Comparison of ENCODE assay signal across 8 cellular contexts in the genomic region with DNA sequence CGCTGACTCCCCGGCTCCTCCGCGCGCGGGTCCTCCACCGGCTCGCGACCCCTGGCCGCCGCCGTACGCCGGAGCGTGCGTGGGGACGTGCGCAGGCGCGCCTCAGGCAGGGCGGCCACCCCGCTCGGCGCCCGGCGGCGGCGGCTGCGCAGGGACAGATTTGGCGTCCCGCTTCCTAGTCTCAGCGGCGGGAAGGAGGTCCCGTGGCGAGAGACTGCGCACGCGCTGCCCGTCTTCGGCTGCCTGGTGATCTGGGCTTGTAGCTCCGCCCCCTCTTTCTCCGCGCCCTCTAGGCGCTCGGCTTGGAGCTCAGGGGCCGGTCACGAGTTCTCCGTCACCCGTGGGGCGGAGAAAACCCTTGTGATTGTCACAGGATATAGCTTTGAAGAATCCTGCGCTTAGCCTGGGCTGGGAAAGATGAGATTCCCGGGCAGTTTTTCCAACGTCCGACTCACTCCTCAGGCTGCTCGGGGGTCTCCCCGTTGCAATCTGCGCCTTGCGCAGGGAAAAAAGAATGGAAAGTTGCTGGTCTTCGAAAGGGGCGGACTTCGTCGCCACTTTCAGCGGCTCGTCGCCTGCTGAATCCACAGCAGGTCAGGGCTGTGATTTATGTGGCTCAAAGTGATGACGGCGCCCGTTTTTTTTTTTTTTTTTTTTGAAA. TPM values are rescaled to one million over a fixed set of nuclear protein-coding genes. Genes with fewer than 3 reads are reported as not detected.
DNase-seq lines count a peak whose midpoint lies in the region; ATAC-seq lines count a peak whose summit lies in the region.

A gene with protein sequence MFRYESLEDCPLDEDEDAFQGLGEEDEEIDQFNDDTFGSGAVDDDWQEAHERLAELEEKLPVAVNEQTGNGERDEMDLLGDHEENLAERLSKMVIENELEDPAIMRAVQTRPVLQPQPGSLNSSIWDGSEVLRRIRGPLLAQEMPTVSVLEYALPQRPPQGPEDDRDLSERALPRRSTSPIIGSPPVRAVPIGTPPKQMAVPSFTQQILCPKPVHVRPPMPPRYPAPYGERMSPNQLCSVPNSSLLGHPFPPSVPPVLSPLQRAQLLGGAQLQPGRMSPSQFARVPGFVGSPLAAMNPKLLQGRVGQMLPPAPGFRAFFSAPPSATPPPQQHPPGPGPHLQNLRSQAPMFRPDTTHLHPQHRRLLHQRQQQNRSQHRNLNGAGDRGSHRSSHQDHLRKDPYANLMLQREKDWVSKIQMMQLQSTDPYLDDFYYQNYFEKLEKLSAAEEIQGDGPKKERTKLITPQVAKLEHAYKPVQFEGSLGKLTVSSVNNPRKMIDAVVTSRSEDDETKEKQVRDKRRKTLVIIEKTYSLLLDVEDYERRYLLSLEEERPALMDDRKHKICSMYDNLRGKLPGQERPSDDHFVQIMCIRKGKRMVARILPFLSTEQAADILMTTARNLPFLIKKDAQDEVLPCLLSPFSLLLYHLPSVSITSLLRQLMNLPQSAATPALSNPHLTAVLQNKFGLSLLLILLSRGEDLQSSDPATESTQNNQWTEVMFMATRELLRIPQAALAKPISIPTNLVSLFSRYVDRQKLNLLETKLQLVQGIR (minus strand): TSS at position 88 of the 661 bp plus-strand sequence. CDS start 142 bp downstream, outside the sequence.

- H2BK5ac ChIP-seq in mesenchymal stem cell (ENCODE audit: low read depth, low read length, poor library complexity, severe bottlenecking), result peak within 1 kb of the TSS; percentile 96

- peak within 1 kb of the TSS; percentile 91 for H3K9ac ChIP-seq in NT2/D1 (ENCODE audit: insufficient read length, low read depth)
- H3K9ac ChIP-seq in endocrine pancreas (ENCODE audit: control insufficient read depth, insufficient read depth, low read length), result peak within 1 kb of the TSS; percentile 85
- peak within 1 kb of the TSS; percentile 99 for H3K9ac ChIP-seq in mesenchymal stem cell (ENCODE audit: low read length)

- H3K4me3 ChIP-seq in NT2/D1 (ENCODE audit: insufficient read length, low read depth), result peak within 1 kb of the TSS; percentile 84
- H3K4me3 ChIP-seq in endocrine pancreas (ENCODE audit: control insufficient read depth, insufficient read depth, low read length), result peak within 1 kb of the TSS; percentile 72
- H3K4me3 ChIP-seq in mesenchymal stem cell (ENCODE audit: insufficient read depth in 1 of 2, low read depth in 1 of 2, low read length in 2 of 2), result peak within 1 kb of the TSS; percentile 75 to 97

- H3K27me3 Mint-ChIP-seq in activated CD8-positive, alpha-beta memory T cell treated with anti-CD3 and anti-CD28 coated beads, Interleukin-2, amount 10 ng/mL, durations not matched to agents 7 days and 5 days, result no peaks in the 10 kb centered on the region

- peak within 1 kb of the TSS in 1 of 2 experiments; percentile 89 for H3K23ac ChIP-seq in mesenchymal stem cell (ENCODE audit: low read length in 2 of 2)

- ATAC-seq in GM21381 (IDR thresholded peaks at IDR 0.05; ENCODE audit: unreplicated experiment), result peak; percentile 95
- ATAC-seq in activated CD8-positive, alpha-beta memory T cell treated with anti-CD3 and anti-CD28 coated beads, Interleukin-2, amount 10 ng/mL, durations not matched to agents 7 days and 5 days, result peak; percentile 93

- H4K8ac ChIP-seq in mesenchymal stem cell (ENCODE audit: low read length), result peak within 1 kb of the TSS; percentile 66

- H3K27ac ChIP-seq in mesenchymal stem cell (ENCODE audit: low read length, poor library complexity, severe bottlenecking), result peak within 1 kb of the TSS; percentile 100

- H3K4me1 Mint-ChIP-seq in activated CD8-positive, alpha-beta memory T cell treated with anti-CD3 and anti-CD28 coated beads, Interleukin-2, amount 10 ng/mL, durations not matched to agents 7 days and 5 days, result peaks cover 36% of the 10 kb centered on the region

- H3K27me3 ChIP-seq in NT2/D1 (ENCODE audit: insufficient read depth, insufficient read length) (no peaks in the 10 kb centered on the region), endocrine pancreas (ENCODE audit: control insufficient read depth, insufficient read depth, low read length) (no peaks in the 10 kb centered on the region), mesenchymal stem cell (ENCODE audit: control insufficient read depth in 1 of 2, insufficient read depth in 1 of 2, low read length in 2 of 2) (no peaks in the 10 kb centered on the region)

- peaks cover 31% of the 10 kb centered on the region for H3K36me3 ChIP-seq in NT2/D1 (ENCODE audit: insufficient read depth, insufficient read length, low read length)
- H3K36me3 ChIP-seq in endocrine pancreas (ENCODE audit: control insufficient read depth, insufficient read depth, low read length), result peaks cover 2% of the 10 kb centered on the region
- H3K36me3 ChIP-seq in mesenchymal stem cell (ENCODE audit: control insufficient read depth in 1 of 2, insufficient read depth in 2 of 2, low read depth in 1 of 2, low read length in 2 of 2), result peaks cover 9 to 27% of the 10 kb centered on the region in 2 experiments

- H2AFZ ChIP-seq in mesenchymal stem cell (ENCODE audit: low read depth, low read length), result peak within 1 kb of the TSS; percentile 59

- H2BK15ac ChIP-seq in mesenchymal stem cell (ENCODE audit: low read depth, poor library complexity, severe bottlenecking), result peak within 1 kb of the TSS; percentile 89

- CTCF ChIA-PET in activated CD8-positive, alpha-beta memory T cell treated with anti-CD3 and anti-CD28 coated beads, Interleukin-2, amount 10 ng/mL, durations not matched to agents 7 days and 5 days (lab: Charles Lee), result interaction anchor here (0.7 to 2.1 kb wide), 10 partner anchors 53 to 451 kb away, joined by 3 to 10 read pairs (median 5); a partner anchor contains a TSS

- H4K91ac ChIP-seq in mesenchymal stem cell (ENCODE audit: low read length), result peak within 1 kb of the TSS; percentile 97

- H3K4ac ChIP-seq in mesenchymal stem cell (ENCODE audit: low read depth in 1 of 2, low read length in 2 of 2), result peak within 1 kb of the TSS; percentile 93 to 96

- peak within 1 kb of the TSS; percentile 79 to 96 for H3K18ac ChIP-seq in mesenchymal stem cell (ENCODE audit: low read depth in 1 of 2, low read length in 2 of 2)

- H3K4me2 ChIP-seq in mesenchymal stem cell (ENCODE audit: low read length, poor library complexity, severe bottlenecking), result peak within 1 kb of the TSS; percentile 91

- peak within 1 kb of the TSS; percentile 91 for H2BK120ac ChIP-seq in mesenchymal stem cell (ENCODE audit: low read depth, low read length)

- peak within 1 kb of the TSS; percentile 95 for H3K4me3 Mint-ChIP-seq in activated CD8-positive, alpha-beta memory T cell treated with anti-CD3 and anti-CD28 coated beads, Interleukin-2, amount 10 ng/mL, durations not matched to agents 7 days and 5 days

- H3K27ac Mint-ChIP-seq in activated CD8-positive, alpha-beta memory T cell treated with anti-CD3 and anti-CD28 coated beads, Interleukin-2, amount 10 ng/mL, durations not matched to agents 7 days and 5 days, result peak within 1 kb of the TSS; percentile 98

- H2AK5ac ChIP-seq in mesenchymal stem cell (ENCODE audit: low read length, severe bottlenecking), result peak within 1 kb of the TSS; percentile 80

- DNase-seq in COR-L47 (lab: John Stamatoyannopoulos, UW), result peak; percentile 97
- peak; percentile 41 to 98 (median 96) for DNase-seq in HUDEP-2 (lab: John Stamatoyannopoulos, UW; ENCODE audit: unreplicated experiment in 76 of 76)
- peak; percentile 95 for DNase-seq in NT2/D1 (ENCODE audit: low read depth, low spot score)
- DNase-seq in activated CD8-positive, alpha-beta memory T cell treated with anti-CD3 and anti-CD28 coated beads, Interleukin-2, amount 10 ng/mL, durations not matched to agents 7 days and 5 days, result peak; percentile 99
- peak; percentile 99 for DNase-seq in mesenchymal stem cell
- DNase-seq in stimulated activated CD8-positive, alpha-beta memory T cell treated with anti-CD3 and anti-CD28 coated beads, Interleukin-12 subunit alpha, Interleukin-12 subunit beta, amount 100 ng/mL, for 4 hours (ENCODE audit: low read depth), result peak; percentile 98

- no peaks in the 10 kb centered on the region for H3K9me3 ChIP-seq in NT2/D1 (ENCODE audit: insufficient read depth, low read length)
- no peaks in the 10 kb centered on the region for H3K9me3 ChIP-seq in endocrine pancreas (ENCODE audit: control insufficient read depth, low read length)
- no peaks in the 10 kb centered on the region for H3K9me3 ChIP-seq in mesenchymal stem cell (ENCODE audit: control insufficient read depth, low read length)

- H2BK12ac ChIP-seq in mesenchymal stem cell (ENCODE audit: low read length in 2 of 2), result peak within 1 kb of the TSS; percentile 14 to 85

- H3K14ac ChIP-seq in mesenchymal stem cell (ENCODE audit: low read length in 2 of 2), result peak within 1 kb of the TSS in 1 of 2 experiments; percentile 99

- WGBS in mesenchymal stem cell, result under 1% methylated on average over 64 of the region's 68 CpGs

- no peaks in the 10 kb centered on the region for H3K9me3 Mint-ChIP-seq in activated CD8-positive, alpha-beta memory T cell treated with anti-CD3 and anti-CD28 coated beads, Interleukin-2, amount 10 ng/mL, durations not matched to agents 7 days and 5 days (ENCODE audit: low read depth)

- H3K36me3 Mint-ChIP-seq in activated CD8-positive, alpha-beta memory T cell treated with anti-CD3 and anti-CD28 coated beads, Interleukin-2, amount 10 ng/mL, durations not matched to agents 7 days and 5 days, result peaks cover 28% of the 10 kb centered on the region

- H3K79me1 ChIP-seq in mesenchymal stem cell (replicated peaks; ENCODE audit: low read length, poor library complexity, severe bottlenecking), result no peaks in the 10 kb centered on the region

- no peaks in the 10 kb centered on the region for H3K4me1 ChIP-seq in NT2/D1 (ENCODE audit: insufficient read depth, insufficient read length)
- peaks cover 9% of the 10 kb centered on the region for H3K4me1 ChIP-seq in endocrine pancreas (ENCODE audit: control insufficient read depth, insufficient read depth, low read length)
- H3K4me1 ChIP-seq in mesenchymal stem cell (ENCODE audit: control insufficient read depth, insufficient read depth, low read depth, low read length), result peaks cover 2% of the 10 kb centered on the region

RNA-seq across cellular contexts. Expression of the gene that starts here (rescaled TPM):
- 10 to 100 TPM; 56.7 to 62.6 TPM for total RNA-seq in activated CD8-positive, alpha-beta memory T cell treated with anti-CD3 and anti-CD28 coated beads, Interleukin-2, amount 10 ng/mL, durations not matched to agents 7 days and 5 days
- 43.6 TPM for polyA plus RNA-seq in mesenchymal stem cell (2013, experiment 1 of 2)
- 43.9 TPM for polyA plus RNA-seq in mesenchymal stem cell (2013, experiment 2 of 2)

Comparison
In these comparisons a context has a peak if more than half of its experiments do, and no peak if none do; other contexts are left out.
1. Peak in every context shown above with its lines: DNase-seq, ATAC-seq, H3K4me3 ChIP-seq and H3K27ac ChIP-seq.